Comparison of ENCODE assay signal across 12 cellular contexts in genomic region chr16:81266680-81267095, GRCh38. TPM values are rescaled to one million over a fixed set of nuclear protein-coding genes. Genes with fewer than 3 reads are reported as not detected.
A peak's percentile ranks its signal among the peaks of the same experiment; 100 is the strongest.
DNase-seq lines count a peak whose midpoint lies in the region; ATAC-seq and TF ChIP-seq lines count a peak whose summit lies in the region.
"Had no signal": no experiment of that assay in that cellular context is flagged by ENCODE, and none has a peak within 500 bp of the region (broad histone marks: within the 10 kb centered on the region; RNA-seq: fewer than 3 reads in every experiment).

No MANE protein-coding gene starts in this region.

- DNase-seq in activated T-cell treated with anti-CD3 and anti-CD28 coated beads, Interleukin-2, amount 50 U/mL, for 48 hours, result peak; percentile 27 to 29
- DNase-seq in activated T-cell treated with anti-CD3 and anti-CD28 coated beads for 4 hours (no peak), NCI-H2171 (lab: John Stamatoyannopoulos, UW) (peak; percentile 18), endothelial cell (ENCODE audit: low spot score) (no peak), NCI-H1417 treated with DMSO at 0.1 percent for 48 hours (lab: John Stamatoyannopoulos, UW) (no peak)
- peak in 1 of 2 donors; percentile 56 for DNase-seq in stimulated activated effector memory CD8-positive, alpha-beta T cell treated with anti-CD3 and anti-CD28 coated beads, Interleukin-12 subunit alpha, Interleukin-12 subunit beta, amount 100 ng/mL, for 72 hours (ENCODE audit: low spot score in 2 of 2)
- DNase-seq: NCI-H748 treated with DMSO at 0.1 percent for 48 hours had no signal

- H3K9me3 ChIP-seq in duodenal mucosa (ENCODE audit: control insufficient read depth in 1 of 2, low read length in 2 of 2), result no peaks in the 10 kb centered on the region

- peaks cover 0 to 3% of the 10 kb centered on the region in 2 donors for H3K36me3 ChIP-seq in duodenal mucosa (ENCODE audit: control insufficient read depth in 1 of 2, insufficient read depth in 2 of 2, low read length in 2 of 2)

- no peak overlapping the region for H3K4me3 Mint-ChIP-seq in stimulated activated effector memory CD8-positive, alpha-beta T cell treated with anti-CD3 and anti-CD28 coated beads, Interleukin-12 subunit alpha, Interleukin-12 subunit beta, amount 100 ng/mL, for 72 hours
- no peak overlapping the region for H3K4me3 Mint-ChIP-seq in endothelial cell (ENCODE audit: unreplicated experiment)
- H3K4me3 Mint-ChIP-seq: memory B cell had no signal

- peaks cover 8% of the 10 kb centered on the region for H3K4me1 Mint-ChIP-seq in stimulated activated effector memory CD8-positive, alpha-beta T cell treated with anti-CD3 and anti-CD28 coated beads, Interleukin-12 subunit alpha, Interleukin-12 subunit beta, amount 100 ng/mL, for 72 hours
- H3K4me1 Mint-ChIP-seq in endothelial cell (ENCODE audit: unreplicated experiment), result no peaks in the 10 kb centered on the region
- H3K4me1 Mint-ChIP-seq: memory B cell had no signal

- peak overlapping the region; percentile 62 for H3K27ac ChIP-seq in duodenal mucosa (ENCODE audit: low read depth, low read length)

- H3K9ac ChIP-seq in duodenal mucosa (ENCODE audit: low read depth in 1 of 2, low read length in 2 of 2), result peak overlapping the region; percentile 35 to 54

- peaks cover 20 to 26% of the 10 kb centered on the region in 2 donors for H3K4me1 ChIP-seq in duodenal mucosa (ENCODE audit: control insufficient read depth in 1 of 2, insufficient read depth in 2 of 2, low read length in 2 of 2)

- no peaks in the 10 kb centered on the region for H3K27me3 ChIP-seq in duodenal mucosa (ENCODE audit: control insufficient read depth in 1 of 2, insufficient read depth in 2 of 2, low read length in 2 of 2)

- no peaks in the 10 kb centered on the region for H3K36me3 Mint-ChIP-seq in stimulated activated effector memory CD8-positive, alpha-beta T cell treated with anti-CD3 and anti-CD28 coated beads, Interleukin-12 subunit alpha, Interleukin-12 subunit beta, amount 100 ng/mL, for 72 hours
- no peaks in the 10 kb centered on the region for H3K36me3 Mint-ChIP-seq in endothelial cell (ENCODE audit: low read depth, unreplicated experiment)

- TF ChIP-seq CTCF in endothelial cell (IDR thresholded peaks at IDR 0.05; ENCODE audit: unreplicated experiment), result no peak

- H3K9me3 Mint-ChIP-seq in stimulated activated effector memory CD8-positive, alpha-beta T cell treated with anti-CD3 and anti-CD28 coated beads, Interleukin-12 subunit alpha, Interleukin-12 subunit beta, amount 100 ng/mL, for 72 hours, result no peaks in the 10 kb centered on the region
- no peaks in the 10 kb centered on the region for H3K9me3 Mint-ChIP-seq in endothelial cell (ENCODE audit: unreplicated experiment)

- H3K4me3 ChIP-seq in duodenal mucosa (ENCODE audit: low read depth in 1 of 2, low read length in 2 of 2), result peak overlapping the region; percentile 8 to 26

- no peak overlapping the region for H3K27ac Mint-ChIP-seq in stimulated activated effector memory CD8-positive, alpha-beta T cell treated with anti-CD3 and anti-CD28 coated beads, Interleukin-12 subunit alpha, Interleukin-12 subunit beta, amount 100 ng/mL, for 72 hours
- no peak overlapping the region for H3K27ac Mint-ChIP-seq in endothelial cell (ENCODE audit: unreplicated experiment)
- H3K27ac Mint-ChIP-seq: memory B cell had no signal

- ATAC-seq in stimulated activated effector memory CD8-positive, alpha-beta T cell treated with anti-CD3 and anti-CD28 coated beads, Interleukin-12 subunit alpha, Interleukin-12 subunit beta, amount 100 ng/mL, for 72 hours, result peak; percentile 87
- no peak for ATAC-seq in GM18909 (IDR thresholded peaks at IDR 0.05; ENCODE audit: poor library complexity, unreplicated experiment)

- no peaks in the 10 kb centered on the region for H3K27me3 Mint-ChIP-seq in endothelial cell (ENCODE audit: unreplicated experiment)

RNA-seq across cellular contexts. Expression of gene BCO1, which starts 28.2 kb away (rescaled TPM):
- total RNA-seq in endothelial cell (ENCODE audit: unreplicated experiment), result not detected
- total RNA-seq: skeletal muscle tissue, temporal lobe had no signal

RNA-seq across cellular contexts. Expression of gene GAN, which starts 48.1 kb away (rescaled TPM):
- total RNA-seq in endothelial cell (ENCODE audit: unreplicated experiment), result 24.2 TPM

Comparison
In these comparisons a context has a peak if more than half of its experiments do, and no peak if none do; other contexts are left out.
1. DNase-seq: peak in activated T-cell treated with anti-CD3 and anti-CD28 coated beads, Interleukin-2, amount 50 U/mL, for 48 hours (2 of 2) and NCI-H2171 (single experiment); none in activated T-cell treated with anti-CD3 and anti-CD28 coated beads for 4 hours (single experiment), endothelial cell (single experiment) and NCI-H1417 treated with DMSO at 0.1 percent for 48 hours (single experiment).